ENCODE assay signal across 17 cellular contexts in the genomic region with DNA sequence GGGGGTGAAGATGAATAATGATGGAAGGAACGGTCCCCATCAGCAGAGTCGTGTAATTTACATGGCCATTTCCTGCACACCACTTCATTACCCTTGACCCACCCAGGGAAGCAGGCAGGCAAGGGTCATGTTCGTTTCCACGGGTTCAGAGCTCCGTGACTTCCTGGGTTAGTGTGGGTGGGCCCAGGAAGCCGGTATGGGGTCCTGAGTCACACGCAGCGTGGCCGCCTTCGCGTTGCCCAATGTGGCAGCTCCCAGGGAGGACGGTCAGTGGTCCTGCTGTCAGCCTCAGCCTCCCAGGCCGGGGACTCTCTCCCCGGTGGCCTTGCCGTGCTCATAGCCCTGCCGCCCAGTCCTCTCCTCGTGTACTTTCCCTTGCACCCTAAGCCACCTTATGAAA. TPM values are rescaled to one million over a fixed set of nuclear protein-coding genes. Genes with fewer than 3 reads are reported as not detected.
DNase-seq lines count a peak whose midpoint lies in the region; ATAC-seq and TF ChIP-seq lines count a peak whose summit lies in the region.
"Had no signal": no experiment of that assay in that cellular context is flagged by ENCODE, and none has a peak within 500 bp of the region (broad histone marks: within the 10 kb centered on the region; RNA-seq: fewer than 3 reads in every experiment).

No MANE protein-coding gene starts in this region.

- H3K4me1 ChIP-seq in IMR-90 (ENCODE audit: control insufficient read depth, insufficient read depth, low read length) = no peaks in the 10 kb centered on the region
- H3K4me1 ChIP-seq in sigmoid colon = peaks cover 0 to under 1% (median 0%) of the 10 kb centered on the region in 4 donors

- H3K4me3 ChIP-seq in IMR-90 (ENCODE audit: insufficient read depth, low read depth, low read length) (no peak overlapping the region), sigmoid colon (no peak overlapping the region)

- H3K4me2 ChIP-seq in IMR-90 (ENCODE audit: low read depth, low read length) = no peak overlapping the region

- intact Hi-C loops in IMR-90 (cut with micrococcal nuclease) (no loop called here), sigmoid colon (cut with DNase I) (no loop called here)

- H3K9me1 ChIP-seq in IMR-90 (ENCODE audit: insufficient read depth, low read length) = no peaks in the 10 kb centered on the region

- peak overlapping the region; percentile 29 for H2AFZ ChIP-seq in IMR-90 (replicated peaks; ENCODE audit: low read length, poor library complexity)

- H2BK120ac ChIP-seq in IMR-90 (ENCODE audit: low read depth, low read length) = no peak overlapping the region

- peaks cover 25% of the 10 kb centered on the region for H3K27me3 ChIP-seq in IMR-90 (ENCODE audit: control insufficient read depth, insufficient read depth, low read length)
- H3K27me3 ChIP-seq in sigmoid colon = peaks cover 6 to 23% (median 8%) of the 10 kb centered on the region in 3 donors

- TF ChIP-seq POLR2A in IMR-90 (IDR thresholded peaks at IDR 0.05; ENCODE audit: low read depth, low read length) (no peak), sigmoid colon (IDR thresholded peaks at IDR 0.05) (no peak)

- H3K27ac ChIP-seq in IMR-90 (ENCODE audit: insufficient read depth, low read length) = no peak overlapping the region
- no peak overlapping the region for H3K27ac ChIP-seq in sigmoid colon
- H3K27ac ChIP-seq: C4-2B had no signal

- dilution Hi-C loops in IMR-90 (cut with HindIII; ENCODE audit: low sequenced_read_pairs, unreplicated experiment) = no loop called here

- H4K8ac ChIP-seq in IMR-90 (ENCODE audit: low read depth in 2 of 2, low read length in 2 of 2) = no peak overlapping the region

- H2AK9ac ChIP-seq in IMR-90 (replicated peaks; ENCODE audit: low read depth, low read length, poor library complexity) = no peak overlapping the region

- H3K79me1 ChIP-seq in IMR-90 (ENCODE audit: low read depth in 1 of 2, low read length in 2 of 2) = no peaks in the 10 kb centered on the region

- no peak for ATAC-seq in IMR-90 (ENCODE audit: low read depth)
- no peak for ATAC-seq in HG02981 (IDR thresholded peaks at IDR 0.05; ENCODE audit: unreplicated experiment)
- ATAC-seq: PC-3 had no signal

- no peak overlapping the region for H3K4ac ChIP-seq in IMR-90 (ENCODE audit: low read depth, low read length)

- peak; percentile 26 for DNase-seq in activated CD8-positive, alpha-beta memory T cell treated with anti-CD3 and anti-CD28 coated beads, Interleukin-2, amount 50 U/mL, for 48 hours
- no peak for DNase-seq in activated CD8-positive, alpha-beta memory T cell treated with anti-CD3 and anti-CD28 coated beads, Interleukin-2, amount 50 U/mL, for 4 hours
- no peak for DNase-seq in IMR-90
- DNase-seq in islet precursor cell = peak; percentile 32
- peak; percentile 17 for DNase-seq in sigmoid colon
- no peak for DNase-seq in NCI-H774 (lab: John Stamatoyannopoulos, UW)
- DNase-seq in HCEC 1CT = no peak
- DNase-seq: COR-L47; DMS153; MV-4-11; NCI-H1417 treated with DMSO at 0.1 percent for 48 hours; NCI-H2029; NCI-H526 treated with DMSO at 0.1 percent for 48 hours; NK-92 treated with Interleukin-12 subunit alpha and Interleukin-12 subunit beta, amount 100 ng/mL, for 24 hours; PC-3 had no signal

- no peak overlapping the region for H3K18ac ChIP-seq in IMR-90 (ENCODE audit: low read depth, low read length)

- CTCF ChIA-PET in IMR-90 (lab: Yijun Ruan, JAX) = no interaction called here

- H3K36me3 ChIP-seq in IMR-90 (ENCODE audit: control insufficient read depth, insufficient read depth, low read length) (no peaks in the 10 kb centered on the region), sigmoid colon (no peaks in the 10 kb centered on the region)

- no peak overlapping the region for H4K91ac ChIP-seq in IMR-90 (ENCODE audit: insufficient read depth, low read depth, low read length)

- no peak overlapping the region for H2AK5ac ChIP-seq in IMR-90 (ENCODE audit: low read depth, low read length)

- H2BK5ac ChIP-seq in IMR-90 (ENCODE audit: low read depth, low read length, poor library complexity, severe bottlenecking) = no peak overlapping the region

- H3K56ac ChIP-seq in IMR-90 (ENCODE audit: extremely low read depth, insufficient read depth, low read length) = no peak overlapping the region

- in situ Hi-C loops in IMR-90 (cut with MboI; ENCODE audit: low sequenced_read_pairs) = no loop called here

- no peak overlapping the region for H3K23ac ChIP-seq in IMR-90 (ENCODE audit: low read depth, low read length)

- H3K9me3 ChIP-seq in IMR-90 (ENCODE audit: control insufficient read depth, insufficient read depth, low read length) = no peaks in the 10 kb centered on the region; the same call in 1 of the 2 replicates
- H3K9me3 ChIP-seq in sigmoid colon = peaks cover 0 to 4% (median 1%) of the 10 kb centered on the region in 4 donors

- TF ChIP-seq CTCF in IMR-90 (conservative IDR thresholded peaks at IDR 0.05; ENCODE audit: low read depth, low read length) (no peak), sigmoid colon (IDR thresholded peaks at IDR 0.05) (no peak)

- no peak for TF ChIP-seq RAD21 in IMR-90 (IDR thresholded peaks at IDR 0.05; ENCODE audit: low read length)

- no peak overlapping the region for H4K5ac ChIP-seq in IMR-90 (ENCODE audit: low read depth, low read length)

- no peak for TF ChIP-seq EP300 in sigmoid colon (IDR thresholded peaks at IDR 0.05)

- no peak overlapping the region for H2BK15ac ChIP-seq in IMR-90 (ENCODE audit: low read depth, low read length)

- no peaks in the 10 kb centered on the region for H4K20me1 ChIP-seq in IMR-90 (ENCODE audit: insufficient read depth, low read length)

- H3K9ac ChIP-seq in IMR-90 (ENCODE audit: low read depth, low read length) = no peak overlapping the region

- WGBS in IMR-90 (ENCODE audit: extremely low coverage in 2 of 2, insufficient read length in 1 of 2), 2 experiments = 80% methylated on average over 8 of the region's 17 CpGs; no CpG with 5 or more reads in 1 of the 2 experiments
- 78 to 81% methylated on average over 17 of the region's 17 CpGs for WGBS in sigmoid colon, 2 donors

- POLR2A ChIA-PET in IMR-90 (lab: Charles Lee; ENCODE audit: unreplicated experiment) = no interaction called here

- BruUV-seq in IMR-90 (replicated peaks; lab: Mats Ljungman, UMichigan) = no TSS peak

- no peak overlapping the region for H3K14ac ChIP-seq in IMR-90 (replicated peaks; ENCODE audit: low read depth, low read length)

- H2BK20ac ChIP-seq in IMR-90 (ENCODE audit: low read depth, low read length) = no peak overlapping the region

TF ChIP-seq in IMR-90, 13 proteins besides CTCF, POLR2A, EP300 and RAD21:
- TF ChIP-seq MAZ (IDR thresholded peaks at IDR 0.05; ENCODE audit: borderline replicate concordance, low read depth, low read length) = no peak
- no peak for TF ChIP-seq NFE2L2 (IDR thresholded peaks at IDR 0.05; ENCODE audit: low read depth, low read length)
- no peak for TF ChIP-seq RCOR1 (IDR thresholded peaks at IDR 0.05; ENCODE audit: insufficient replicate concordance, low read length)
- no peak for TF ChIP-seq CHD1 (IDR thresholded peaks at IDR 0.05; ENCODE audit: low read depth, low read length)
- TF ChIP-seq FOS (IDR thresholded peaks at IDR 0.05; ENCODE audit: low read depth, low read length) = no peak
- TF ChIP-seq BHLHE40 (IDR thresholded peaks at IDR 0.05; ENCODE audit: low read depth, low read length) = no peak
- TF ChIP-seq, protein P1, sequence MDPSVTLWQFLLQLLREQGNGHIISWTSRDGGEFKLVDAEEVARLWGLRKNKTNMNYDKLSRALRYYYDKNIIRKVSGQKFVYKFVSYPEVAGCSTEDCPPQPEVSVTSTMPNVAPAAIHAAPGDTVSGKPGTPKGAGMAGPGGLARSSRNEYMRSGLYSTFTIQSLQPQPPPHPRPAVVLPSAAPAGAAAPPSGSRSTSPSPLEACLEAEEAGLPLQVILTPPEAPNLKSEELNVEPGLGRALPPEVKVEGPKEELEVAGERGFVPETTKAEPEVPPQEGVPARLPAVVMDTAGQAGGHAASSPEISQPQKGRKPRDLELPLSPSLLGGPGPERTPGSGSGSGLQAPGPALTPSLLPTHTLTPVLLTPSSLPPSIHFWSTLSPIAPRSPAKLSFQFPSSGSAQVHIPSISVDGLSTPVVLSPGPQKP (IDR thresholded peaks at IDR 0.05; ENCODE audit: borderline replicate concordance, low read depth, low read length) = no peak

RNA-seq across cellular contexts. Expression of a gene that starts 5.1 kb away (rescaled TPM):
- total RNA-seq in IMR-90 (2012; rRNA removed) (not detected in 2 replicates), sigmoid colon (not detected)
- polyA plus RNA-seq in IMR-90 (2012; rRNA removed) (not detected in 2 replicates), sigmoid colon (1 to 10 TPM in 1 of 3 donors, not detected in 2; 2.9 TPM)
- polyA plus RNA-seq in IMR-90 (2012; cell fraction: cytosol; rRNA removed) = not detected in 2 replicates
- polyA plus RNA-seq in IMR-90 (2012; cell fraction: nucleus; rRNA removed; ENCODE audit: low replicate concordance) = 0.02 TPM in 1 of 2 replicates, not detected in the other

RNA-seq across cellular contexts. Expression of a gene that starts 44.9 kb away (rescaled TPM):
- 101 and 137 TPM in 2 replicates for total RNA-seq in IMR-90 (2012; rRNA removed)
- 110 and 114 TPM in 2 replicates for polyA plus RNA-seq in IMR-90 (2012; rRNA removed)
- polyA plus RNA-seq in IMR-90 (2012; cell fraction: cytosol; rRNA removed) = 96.9 and 126 TPM in 2 replicates
- 124 and 132 TPM in 2 replicates for polyA plus RNA-seq in IMR-90 (2012; cell fraction: nucleus; rRNA removed; ENCODE audit: low replicate concordance)
- total RNA-seq in sigmoid colon = 10 to 100 TPM; 49.5 to 67.8 (median 58.9) TPM
- polyA plus RNA-seq in sigmoid colon = 10 to 100 TPM; 33.1 to 90.5 (median 33.6) TPM

Comparison
In these comparisons a context has a peak if more than half of its experiments do, and no peak if none do; other contexts are left out.
1. DNase-seq: peak in activated CD8-positive, alpha-beta memory T cell treated with anti-CD3 and anti-CD28 coated beads, Interleukin-2, amount 50 U/mL, for 48 hours (single experiment), islet precursor cell (single experiment) and sigmoid colon (single experiment); none in activated CD8-positive, alpha-beta memory T cell treated with anti-CD3 and anti-CD28 coated beads, Interleukin-2, amount 50 U/mL, for 4 hours (single experiment), IMR-90 (single experiment), NCI-H774 (single experiment) and HCEC 1CT (single experiment).